Comparison of ENCODE assay signal across 19 cellular contexts in genomic region chr9:1048853-1049252, GRCh38. TPM values are rescaled to one million over a fixed set of nuclear protein-coding genes. Genes with fewer than 3 reads are reported as not detected.
A peak's percentile ranks its signal among the peaks of the same experiment; 100 is the strongest.
DNase-seq lines count a peak whose midpoint lies in the region; ATAC-seq and TF ChIP-seq lines count a peak whose summit lies in the region.
"Had no signal": no experiment of that assay in that cellular context is flagged by ENCODE, and none has a peak within 500 bp of the region (broad histone marks: within the 10 kb centered on the region; RNA-seq: fewer than 3 reads in every experiment).

No MANE protein-coding gene starts in this region.

- ATAC-seq in WTC11 (no peak), HG03442 (IDR thresholded peaks at IDR 0.05; ENCODE audit: unreplicated experiment) (no peak)
- ATAC-seq: heart right ventricle, psoas muscle had no signal

- H3K27me3 Mint-ChIP-seq in activated CD4-positive, alpha-beta T cell treated with anti-CD3 and anti-CD28 coated beads, Interleukin-2, amount 10 ng/mL, durations not matched to agents 7 days and 5 days, result peaks cover 92% of the 10 kb centered on the region
- peaks cover 99% of the 10 kb centered on the region for H3K27me3 Mint-ChIP-seq in WTC11 (ENCODE audit: low read depth)
- peaks cover 86% of the 10 kb centered on the region for H3K27me3 Mint-ChIP-seq in stimulated activated naive CD8-positive, alpha-beta T cell treated with anti-CD3 and anti-CD28 coated beads, Interleukin-15, Interleukin-2, amounts not matched to agents 100 ng/mL and 50 ng/mL, for 24 hours

- no peak for TF ChIP-seq CTCF in WTC11 (IDR thresholded peaks at IDR 0.05)

- CTCF ChIA-PET in activated CD4-positive, alpha-beta T cell treated with anti-CD3 and anti-CD28 coated beads, Interleukin-2, amount 10 ng/mL, durations not matched to agents 7 days and 5 days (lab: Charles Lee), result no interaction called here
- CTCF ChIA-PET in WTC11 (lab: Charles Lee), result no interaction called here

- peaks cover 4% of the 10 kb centered on the region for H3K9me3 Mint-ChIP-seq in activated CD4-positive, alpha-beta T cell treated with anti-CD3 and anti-CD28 coated beads, Interleukin-2, amount 10 ng/mL, durations not matched to agents 7 days and 5 days
- H3K9me3 Mint-ChIP-seq in WTC11, result no peaks in the 10 kb centered on the region
- H3K9me3 Mint-ChIP-seq in stimulated activated naive CD8-positive, alpha-beta T cell treated with anti-CD3 and anti-CD28 coated beads, Interleukin-15, Interleukin-2, amounts not matched to agents 100 ng/mL and 50 ng/mL, for 24 hours, result peaks cover 3% of the 10 kb centered on the region

- DNase-seq in activated CD4-positive, alpha-beta T cell treated with anti-CD3 and anti-CD28 coated beads, Interleukin-2, amount 10 ng/mL, durations not matched to agents 7 days and 5 days, result no peak
- DNase-seq in activated CD4-positive, alpha-beta T cell treated with anti-CD3 and anti-CD28 coated beads, Interleukin-2, amount 50 U/mL, for 4 hours, result no peak
- DNase-seq in WTC11 (ENCODE audit: low spot score) (no peak), left kidney (ENCODE audit: low read depth, low spot score) (peak; percentile 35), SHP77 treated with DMSO at 0.1 percent for 48 hours (lab: John Stamatoyannopoulos, UW) (no peak)
- DNase-seq in stimulated activated CD4-positive, alpha-beta T cell treated with anti-CD3 and anti-CD28 coated beads, Interleukin-4, amount 100 ng/mL, for 1 hour, result no peak
- DNase-seq: brain microvascular endothelial cell; heart right ventricle; kidney glomerular epithelial cell; NCI-H1694 treated with DMSO at 0.1 percent for 48 hours; NCI-H510A; stimulated activated CD4-positive, alpha-beta T cell treated with anti-CD3 and anti-CD28 coated beads, Interleukin-15, amount 100 ng/mL, for 24 hours; thyroid gland had no signal

- POLR2A ChIA-PET in activated CD4-positive, alpha-beta T cell treated with anti-CD3 and anti-CD28 coated beads, Interleukin-2, amount 10 ng/mL, durations not matched to agents 7 days and 5 days (lab: Charles Lee), result no interaction called here
- POLR2A ChIA-PET in WTC11 (lab: Charles Lee), result no interaction called here

- H3K36me3 Mint-ChIP-seq in activated CD4-positive, alpha-beta T cell treated with anti-CD3 and anti-CD28 coated beads, Interleukin-2, amount 10 ng/mL, durations not matched to agents 7 days and 5 days (ENCODE audit: low read depth), result peaks cover 15% of the 10 kb centered on the region
- H3K36me3 Mint-ChIP-seq in WTC11, result peaks cover 3% of the 10 kb centered on the region; the same call in 1 of the 2 replicates
- peaks cover 19% of the 10 kb centered on the region for H3K36me3 Mint-ChIP-seq in stimulated activated naive CD8-positive, alpha-beta T cell treated with anti-CD3 and anti-CD28 coated beads, Interleukin-15, Interleukin-2, amounts not matched to agents 100 ng/mL and 50 ng/mL, for 24 hours (ENCODE audit: low read depth)

- peak overlapping the region; percentile 43 for H3K27ac Mint-ChIP-seq in activated CD4-positive, alpha-beta T cell treated with anti-CD3 and anti-CD28 coated beads, Interleukin-2, amount 10 ng/mL, durations not matched to agents 7 days and 5 days
- H3K27ac Mint-ChIP-seq in WTC11, result no peak overlapping the region
- no peak overlapping the region for H3K27ac Mint-ChIP-seq in stimulated activated naive CD8-positive, alpha-beta T cell treated with anti-CD3 and anti-CD28 coated beads, Interleukin-15, Interleukin-2, amounts not matched to agents 100 ng/mL and 50 ng/mL, for 24 hours

- peak overlapping the region; percentile 73 for H3K4me3 Mint-ChIP-seq in activated CD4-positive, alpha-beta T cell treated with anti-CD3 and anti-CD28 coated beads, Interleukin-2, amount 10 ng/mL, durations not matched to agents 7 days and 5 days
- H3K4me3 Mint-ChIP-seq in WTC11, result peak overlapping the region; percentile 23; the same call in 1 of the 2 replicates
- peak overlapping the region; percentile 85 for H3K4me3 Mint-ChIP-seq in stimulated activated naive CD8-positive, alpha-beta T cell treated with anti-CD3 and anti-CD28 coated beads, Interleukin-15, Interleukin-2, amounts not matched to agents 100 ng/mL and 50 ng/mL, for 24 hours

- peaks cover 43% of the 10 kb centered on the region for H3K4me1 Mint-ChIP-seq in activated CD4-positive, alpha-beta T cell treated with anti-CD3 and anti-CD28 coated beads, Interleukin-2, amount 10 ng/mL, durations not matched to agents 7 days and 5 days
- H3K4me1 Mint-ChIP-seq in WTC11, result peaks cover 68% of the 10 kb centered on the region
- H3K4me1 Mint-ChIP-seq in stimulated activated naive CD8-positive, alpha-beta T cell treated with anti-CD3 and anti-CD28 coated beads, Interleukin-15, Interleukin-2, amounts not matched to agents 100 ng/mL and 50 ng/mL, for 24 hours (ENCODE audit: low read depth), result peaks cover 55% of the 10 kb centered on the region

TF ChIP-seq in WTC11, 78 proteins besides CTCF, POLR2A, EP300 and RAD21:
- no peak for TF ChIP-seq TEAD1 (CRISPR knock-in tag; IDR thresholded peaks at IDR 0.05)

RNA-seq across cellular contexts. Expression of gene DMRT2, which starts 1.3 kb away (rescaled TPM):
- not detected for total RNA-seq in activated CD4-positive, alpha-beta T cell treated with anti-CD3 and anti-CD28 coated beads, Interleukin-2, amount 10 ng/mL, durations not matched to agents 7 days and 5 days
- total RNA-seq in WTC11 (2021), result not detected in 3 replicates
- total RNA-seq: fibroblast of lung, HT-29, mucosa of gallbladder had no signal

Comparison
In these comparisons a context has a peak if more than half of its experiments do, and no peak if none do; other contexts are left out.
1. H3K4me3 Mint-ChIP-seq: peak in every context shown above with its lines; median percentile 85 in stimulated activated naive CD8-positive, alpha-beta T cell treated with anti-CD3 and anti-CD28 coated beads, Interleukin-15, Interleukin-2, amounts not matched to agents 100 ng/mL and 50 ng/mL, for 24 hours; 73 in activated CD4-positive, alpha-beta T cell treated with anti-CD3 and anti-CD28 coated beads, Interleukin-2, amount 10 ng/mL, durations not matched to agents 7 days and 5 days; 23 in WTC11.